ENCODE assay signal across 1 cellular context in the genomic region with DNA sequence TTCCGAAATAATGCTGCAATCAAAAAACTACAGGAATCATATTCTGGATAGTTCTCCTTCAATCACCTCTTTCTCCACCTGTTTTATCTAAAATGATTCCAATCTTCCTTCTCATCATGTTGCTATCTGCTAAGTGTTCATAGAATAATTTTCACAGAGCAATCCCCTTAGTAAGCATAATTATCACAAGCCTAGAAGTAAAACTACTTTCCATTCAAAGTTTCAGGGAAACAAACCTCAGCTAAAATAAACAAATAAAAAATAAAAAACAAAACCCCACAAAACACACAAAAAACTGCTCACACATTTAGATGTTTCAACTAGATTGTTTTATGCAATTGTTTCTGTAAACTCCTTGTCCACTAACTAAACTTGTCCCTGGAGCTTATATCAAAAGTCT.
TF ChIP-seq lines count a peak whose summit lies in the region.

No MANE protein-coding gene starts in this region.

TF ChIP-seq in HepG2, 621 proteins besides CTCF, POLR2A, EP300 and RAD21 (continued from another document):
- TF ChIP-seq, protein P1, sequence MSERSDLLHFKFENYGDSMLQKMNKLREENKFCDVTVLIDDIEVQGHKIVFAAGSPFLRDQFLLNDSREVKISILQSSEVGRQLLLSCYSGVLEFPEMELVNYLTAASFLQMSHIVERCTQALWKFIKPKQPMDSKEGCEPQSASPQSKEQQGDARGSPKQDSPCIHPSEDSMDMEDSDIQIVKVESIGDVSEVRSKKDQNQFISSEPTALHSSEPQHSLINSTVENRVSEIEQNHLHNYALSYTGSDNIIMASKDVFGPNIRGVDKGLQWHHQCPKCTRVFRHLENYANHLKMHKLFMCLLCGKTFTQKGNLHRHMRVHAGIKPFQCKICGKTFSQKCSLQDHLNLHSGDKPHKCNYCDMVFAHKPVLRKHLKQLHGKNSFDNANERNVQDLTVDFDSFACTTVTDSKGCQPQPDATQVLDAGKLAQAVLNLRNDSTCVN (CRISPR knock-in tag; IDR thresholded peaks at IDR 0.05; ENCODE audit: borderline replicate concordance): no peak
- TF ChIP-seq IKZF4 (CRISPR knock-in tag; IDR thresholded peaks at IDR 0.05; ENCODE audit: borderline replicate concordance, low read depth, not compliant biosample characterization): no peak
- TF ChIP-seq, protein P2, sequence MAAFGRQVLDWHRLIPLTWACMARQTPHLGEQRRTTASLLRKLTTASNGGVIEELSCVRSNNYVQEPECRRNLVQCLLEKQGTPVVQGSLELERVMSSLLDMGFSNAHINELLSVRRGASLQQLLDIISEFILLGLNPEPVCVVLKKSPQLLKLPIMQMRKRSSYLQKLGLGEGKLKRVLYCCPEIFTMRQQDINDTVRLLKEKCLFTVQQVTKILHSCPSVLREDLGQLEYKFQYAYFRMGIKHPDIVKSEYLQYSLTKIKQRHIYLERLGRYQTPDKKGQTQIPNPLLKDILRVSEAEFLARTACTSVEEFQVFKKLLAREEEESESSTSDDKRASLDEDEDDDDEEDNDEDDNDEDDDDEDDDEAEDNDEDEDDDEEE (CRISPR knock-in tag; IDR thresholded peaks at IDR 0.05): no peak
